19 cellular contexts compared by ENCODE assay signal in genomic region chr9:14294659-14295058, GRCh38. TPM values are rescaled to one million over a fixed set of nuclear protein-coding genes. Genes with fewer than 3 reads are reported as not detected.
DNase-seq lines count a peak whose midpoint lies in the region; ATAC-seq and TF ChIP-seq lines count a peak whose summit lies in the region.
"Had no signal": no experiment of that assay in that cellular context is flagged by ENCODE, and none has a peak within 500 bp of the region (broad histone marks: within the 10 kb centered on the region; RNA-seq: fewer than 3 reads in every experiment).

No MANE protein-coding gene starts in this region.

- H3K27ac Mint-ChIP-seq in brain, result peak overlapping the region in 4 of 5 experiments; percentile 7 to 36 (median 32)
- no peak overlapping the region for H3K27ac Mint-ChIP-seq in activated T-helper 2 cell treated with anti-CD3 and anti-CD28 coated beads, Interferon-gamma antibody, Interleukin-2, Interleukin-4, amounts not matched to agents 10 μg/mL and 5 μg/mL and 100 μg/mL, durations not matched to agents 14 hours and 24 hours and 36 hours
- H3K27ac Mint-ChIP-seq: CD14-positive monocyte, HFFc6 had no signal

- peak; percentile 19 for DNase-seq in HuH-7 (ENCODE audit: low spot score)
- DNase-seq in psoas muscle, result no peak
- no peak for DNase-seq in activated CD8-positive, alpha-beta memory T cell treated with anti-CD3 and anti-CD28 coated beads for 24 hours
- no peak for DNase-seq in activated T-helper 2 cell treated with anti-CD3 and anti-CD28 coated beads, Interferon-gamma antibody, Interleukin-2, Interleukin-4, amounts not matched to agents 10 μg/mL and 5 μg/mL and 100 μg/mL, durations not matched to agents 14 hours and 24 hours and 36 hours (ENCODE audit: low spot score)
- no peak for DNase-seq in GM19238 (ENCODE audit: insufficient read length, low spot score)
- DNase-seq: AML-193, COR-L47, DMS153, EL, HFFc6, NCI-H146, NCI-H2081 treated with DMSO at 0.1 percent for 48 hours, NCI-H524 treated with DMSO at 0.1 percent for 48 hours had no signal

- TF ChIP-seq CTCF in brain (conservative IDR thresholded peaks at IDR 0.05) (no peak), liver (IDR thresholded peaks at IDR 0.05; ENCODE audit: low read depth, low read length, missing input control) (no peak), psoas muscle (IDR thresholded peaks at IDR 0.05) (no peak)

- H3K4me3 Mint-ChIP-seq in brain, result peak overlapping the region in 2 of 5 experiments; percentile 20 to 90
- no peak overlapping the region for H3K4me3 Mint-ChIP-seq in activated T-helper 2 cell treated with anti-CD3 and anti-CD28 coated beads, Interferon-gamma antibody, Interleukin-2, Interleukin-4, amounts not matched to agents 10 μg/mL and 5 μg/mL and 100 μg/mL, durations not matched to agents 14 hours and 24 hours and 36 hours (ENCODE audit: low read depth)
- H3K4me3 Mint-ChIP-seq: HFFc6 had no signal

- intact Hi-C loops in psoas muscle (cut with DNase I), result no loop called here
- intact Hi-C loops in activated T-helper 2 cell treated with anti-CD3 and anti-CD28 coated beads, Interferon-gamma antibody, Interleukin-2, Interleukin-4, amounts not matched to agents 10 μg/mL and 5 μg/mL and 100 μg/mL, durations not matched to agents 14 hours and 24 hours and 36 hours (cut with micrococcal nuclease), result no loop called here

- H3K9me3 ChIP-seq in liver (ENCODE audit: control insufficient read depth in 4 of 4, low read length in 3 of 4) (no peaks in the 10 kb centered on the region), psoas muscle (no peaks in the 10 kb centered on the region)
- H3K9me3 ChIP-seq: A549 had no signal

- H3K36me3 ChIP-seq in liver (ENCODE audit: control insufficient read depth in 4 of 4, insufficient read depth in 3 of 4, low read depth in 1 of 4, low read length in 3 of 4), result no peaks in the 10 kb centered on the region
- H3K36me3 ChIP-seq in psoas muscle (ENCODE audit: insufficient read depth in 1 of 2, low read depth in 1 of 2), result no peaks in the 10 kb centered on the region

- peaks cover 53% of the 10 kb centered on the region for H3K36me3 Mint-ChIP-seq in brain
- no peaks in the 10 kb centered on the region for H3K36me3 Mint-ChIP-seq in activated T-helper 2 cell treated with anti-CD3 and anti-CD28 coated beads, Interferon-gamma antibody, Interleukin-2, Interleukin-4, amounts not matched to agents 10 μg/mL and 5 μg/mL and 100 μg/mL, durations not matched to agents 14 hours and 24 hours and 36 hours (ENCODE audit: low read depth)
- H3K36me3 Mint-ChIP-seq: CD14-positive monocyte had no signal

- H3K9ac ChIP-seq in liver (ENCODE audit: low read depth in 1 of 2, low read length in 2 of 2), result peak overlapping the region in 1 of 2 donors; percentile 82
- H3K9ac ChIP-seq: KMS-11 had no signal

- H3K9me3 Mint-ChIP-seq in brain, result peaks cover 0 to 8% (median 2%) of the 10 kb centered on the region in 5 experiments
- no peaks in the 10 kb centered on the region for H3K9me3 Mint-ChIP-seq in activated T-helper 2 cell treated with anti-CD3 and anti-CD28 coated beads, Interferon-gamma antibody, Interleukin-2, Interleukin-4, amounts not matched to agents 10 μg/mL and 5 μg/mL and 100 μg/mL, durations not matched to agents 14 hours and 24 hours and 36 hours
- H3K9me3 Mint-ChIP-seq: HFFc6 had no signal

- 35% methylated on average over 8 of the region's 8 CpGs for WGBS in liver
- WGBS in psoas muscle, 3 donors, result 68 to 80% (median 74%) methylated on average over 8 of the region's 8 CpGs

- H3K4me3 ChIP-seq in liver (ENCODE audit: low read depth in 1 of 3, low read length in 3 of 3) (peak overlapping the region; percentile 21 to 52 (median 32)), psoas muscle (no peak overlapping the region)
- H3K4me3 ChIP-seq: A549 had no signal

- H3K4me1 ChIP-seq in liver (ENCODE audit: control insufficient read depth in 4 of 4, insufficient read depth in 4 of 4, low read length in 3 of 4), result peaks cover 4 to 72% (median 36%) of the 10 kb centered on the region in 4 donors
- peaks cover 61% of the 10 kb centered on the region for H3K4me1 ChIP-seq in psoas muscle

- no peaks in the 10 kb centered on the region for H3K27me3 ChIP-seq in liver (ENCODE audit: control insufficient read depth in 4 of 4, insufficient read depth in 4 of 4, low read length in 3 of 4)
- H3K27me3 ChIP-seq in psoas muscle (ENCODE audit: insufficient read depth in 3 of 3, low read length in 2 of 3), result no peaks in the 10 kb centered on the region

- ATAC-seq in psoas muscle (peak in 2 of 4 donors; percentile 47 to 48), GM21737 (IDR thresholded peaks at IDR 0.05; ENCODE audit: unreplicated experiment) (no peak)
- ATAC-seq: A549 had no signal

- H3K27me3 Mint-ChIP-seq in brain, result peaks cover 5% of the 10 kb centered on the region
- H3K27me3 Mint-ChIP-seq in activated T-helper 2 cell treated with anti-CD3 and anti-CD28 coated beads, Interferon-gamma antibody, Interleukin-2, Interleukin-4, amounts not matched to agents 10 μg/mL and 5 μg/mL and 100 μg/mL, durations not matched to agents 14 hours and 24 hours and 36 hours (ENCODE audit: low read depth), result peaks cover 7% of the 10 kb centered on the region

- H3K27ac ChIP-seq in liver (ENCODE audit: low read depth in 1 of 2, low read length in 2 of 2), result peak overlapping the region; percentile 84 to 89
- H3K27ac ChIP-seq in psoas muscle, result peak overlapping the region; percentile 47
- H3K27ac ChIP-seq: A549, KMS-11 had no signal

- H3K4me1 Mint-ChIP-seq in brain, result peaks cover 84% of the 10 kb centered on the region
- no peaks in the 10 kb centered on the region for H3K4me1 Mint-ChIP-seq in activated T-helper 2 cell treated with anti-CD3 and anti-CD28 coated beads, Interferon-gamma antibody, Interleukin-2, Interleukin-4, amounts not matched to agents 10 μg/mL and 5 μg/mL and 100 μg/mL, durations not matched to agents 14 hours and 24 hours and 36 hours (ENCODE audit: low read depth)
- H3K4me1 Mint-ChIP-seq: CD14-positive monocyte had no signal

- peak in 1 of 2 donors; percentile 22 for TF ChIP-seq RAD21 in liver (IDR thresholded peaks at IDR 0.05)

TF ChIP-seq in liver, 16 proteins besides CTCF, POLR2A, EP300 and RAD21 (continues in another document):
- TF ChIP-seq JUND (IDR thresholded peaks at IDR 0.05) (peak; percentile 34 to 53), YY1 (IDR thresholded peaks at IDR 0.05) (peak; percentile 47), RXRA (IDR thresholded peaks at IDR 0.05) (peak; percentile 39 to 47), REST (IDR thresholded peaks at IDR 0.05) (peak; percentile 51), FOXA1 (IDR thresholded peaks at IDR 0.05) (no peak), EGR1 (IDR thresholded peaks at IDR 0.05; ENCODE audit: low read depth in 2 of 2) (peak in 1 of 2 donors; percentile 20), SP1 (IDR thresholded peaks at IDR 0.05) (peak; percentile 49), HNF4A (conservative IDR thresholded peaks at IDR 0.05) (peak; percentile 28 to 42), FOXA2 (IDR thresholded peaks at IDR 0.05) (peak; percentile 21), MAX (IDR thresholded peaks at IDR 0.05) (peak; percentile 37), TAF1 (conservative IDR thresholded peaks at IDR 0.05) (no peak)

RNA-seq across cellular contexts. Expression of gene NFIB, which starts 19.3 kb away (rescaled TPM):
- polyA plus RNA-seq in brain (ENCODE audit: insufficient read depth, low read depth, low replicate concordance) (49.5 TPM), liver (10 to 100 TPM in 1 of 2 donors, 1 to 10 TPM in 1; 4.2 to 11.7 TPM), psoas muscle (10 to 100 TPM in 1 of 3 donors, 1 to 10 TPM in 2; 5.8 to 17.1 (median 6.1) TPM)
- total RNA-seq in liver (10 to 100 TPM in 1 of 2 donors, 1 to 10 TPM in 1; 3.2 to 23.2 TPM), psoas muscle (10 to 100 TPM; 35.0 to 65.1 (median 47.3) TPM)
- total RNA-seq in activated T-helper 2 cell treated with anti-CD3 and anti-CD28 coated beads, Interferon-gamma antibody, Interleukin-2, Interleukin-4, amounts not matched to agents 10 μg/mL and 5 μg/mL and 100 μg/mL, durations not matched to agents 14 hours and 24 hours and 36 hours, result 0.02 TPM in 1 of 2 replicates, not detected in the other
- polyA plus RNA-seq: CD14-positive monocyte had no signal
